36 cellular contexts compared by ENCODE assay signal in the genomic region with DNA sequence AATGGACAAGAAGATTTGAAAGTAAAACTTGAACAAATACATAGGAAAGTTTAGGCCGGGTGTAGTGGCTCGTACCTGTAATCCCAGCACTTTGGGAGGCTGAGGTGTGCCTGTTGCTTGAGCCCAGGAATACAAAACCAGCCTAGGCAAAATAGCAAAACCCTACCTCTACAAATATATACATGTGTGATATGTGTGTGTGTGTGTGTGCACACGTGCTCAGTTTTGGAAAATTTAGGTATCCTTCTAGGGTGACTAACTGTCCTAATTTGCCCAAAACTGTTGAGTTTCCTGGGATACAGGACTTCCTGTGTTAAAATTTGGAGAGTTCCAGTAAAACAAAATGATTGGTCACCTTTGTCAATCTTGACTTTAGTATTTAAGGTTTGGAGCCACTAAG.
"Had no signal": no experiment of that assay in that cellular context is flagged by ENCODE, and none has a peak within 500 bp of the region (broad histone marks: within the 10 kb centered on the region; RNA-seq: fewer than 3 reads in every experiment).

No MANE protein-coding gene starts in this region.

- H3K27me3 ChIP-seq: MG63 had no signal

- DNase-seq: Karpas-422, Kasumi-1, MG63, MM.1S, MV-4-11, NCI-H1048, NCI-H1092, NCI-H1092 treated with DMSO at 0.1 percent for 48 hours, NCI-H1105, NCI-H1105 treated with DMSO at 0.1 percent for 48 hours, NCI-H1417, NCI-H1417 treated with DMSO at 0.1 percent for 48 hours, NCI-H1436, NCI-H1436 treated with DMSO at 0.1 percent for 48 hours, NCI-H146, NCI-H1694, NCI-H1694 treated with DMSO at 0.1 percent for 48 hours, NCI-H187, NCI-H187 treated with DMSO at 0.1 percent for 48 hours, NCI-H1930, NCI-H2029, NCI-H2029 treated with DMSO at 0.1 percent for 48 hours, NCI-H2081, NCI-H2081 treated with DMSO at 0.1 percent for 48 hours, NCI-H2107, NCI-H2171, NCI-H2171 treated with DMSO at 0.1 percent for 48 hours, NCI-H2227 treated with DMSO at 0.1 percent for 48 hours, NCI-H226, NCI-H345, NCI-H446, NCI-H446 treated with DMSO at 0.1 percent for 48 hours, NCI-H510A, NCI-H510A treated with DMSO at 0.1 percent for 48 hours, NCI-H524, NCI-H524 treated with DMSO at 0.1 percent for 48 hours had no signal

- H3K36me3 ChIP-seq: MG63 had no signal

- H3K9me3 ChIP-seq: MG63 had no signal

- H3K4me3 ChIP-seq: MG63 had no signal
